In genomic region chr1:227314014-227314848, GRCh38 we compare ENCODE assay signal across 12 cellular contexts. TPM values are rescaled to one million over a fixed set of nuclear protein-coding genes. Genes with fewer than 3 reads are reported as not detected.
DNase-seq lines count a peak whose midpoint lies in the region; ATAC-seq and TF ChIP-seq lines count a peak whose summit lies in the region.
"Had no signal": no experiment of that assay in that cellular context is flagged by ENCODE, and none has a peak within 500 bp of the region (broad histone marks: within the 10 kb centered on the region; RNA-seq: fewer than 3 reads in every experiment).

No MANE protein-coding gene starts in this region.

- H3K27ac ChIP-seq in RWPE2 (ENCODE audit: poor library complexity, severe bottlenecking) (no peak overlapping the region), Karpas-422 (ENCODE audit: low read length) (no peak overlapping the region)

- H3K9me2 ChIP-seq in Karpas-422 (replicated peaks; ENCODE audit: insufficient read depth, low read length), result no peaks in the 10 kb centered on the region

- H3K4me3 ChIP-seq in RWPE2 (ENCODE audit: severe bottlenecking) (peak overlapping the region; percentile 80), Karpas-422 (ENCODE audit: low read length) (no peak overlapping the region)

- no peak overlapping the region for H3K4me2 ChIP-seq in Karpas-422 (ENCODE audit: low read depth, low read length, poor library complexity, severe bottlenecking)

- no peak overlapping the region for H2AFZ ChIP-seq in Karpas-422 (ENCODE audit: low read length)

- H3K36me3 ChIP-seq in RWPE2 (ENCODE audit: low read depth), result no peaks in the 10 kb centered on the region
- no peaks in the 10 kb centered on the region for H3K36me3 ChIP-seq in Karpas-422 (ENCODE audit: insufficient read depth, low read length)
- H3K36me3 ChIP-seq: adrenal gland had no signal

- TF ChIP-seq CTCF in RWPE2 (IDR thresholded peaks at IDR 0.05; ENCODE audit: poor library complexity, severe bottlenecking), result no peak

- H4K20me1 ChIP-seq in Karpas-422 (ENCODE audit: insufficient read depth, low read depth, low read length), result no peaks in the 10 kb centered on the region

- H3K79me2 ChIP-seq in Karpas-422 (ENCODE audit: low read length), result no peaks in the 10 kb centered on the region

- H3K27me3 ChIP-seq in RWPE2 (ENCODE audit: insufficient read depth, poor library complexity, severe bottlenecking) (no peaks in the 10 kb centered on the region), Karpas-422 (ENCODE audit: low read length) (no peaks in the 10 kb centered on the region)
- H3K27me3 ChIP-seq: adrenal gland had no signal

- H3K9ac ChIP-seq in Karpas-422 (ENCODE audit: low read length), result no peak overlapping the region

- no peaks in the 10 kb centered on the region for H3K9me3 ChIP-seq in RWPE2 (ENCODE audit: severe bottlenecking)
- H3K9me3 ChIP-seq in Karpas-422 (ENCODE audit: low read length), result no peaks in the 10 kb centered on the region
- H3K9me3 ChIP-seq: adrenal gland had no signal

- ATAC-seq in RWPE2 (ENCODE audit: low read depth), result no peak
- ATAC-seq in HG02759 (IDR thresholded peaks at IDR 0.05; ENCODE audit: unreplicated experiment), result no peak

- H3K4me1 ChIP-seq in RWPE2 (ENCODE audit: insufficient read depth, poor library complexity, severe bottlenecking) (peaks cover 13% of the 10 kb centered on the region), Karpas-422 (ENCODE audit: low read length) (no peaks in the 10 kb centered on the region)

- DNase-seq in ELR (ENCODE audit: low read depth) (peak; percentile 4), RWPE2 (ENCODE audit: low spot score) (no peak), fibroblast of peridontal ligament (ENCODE audit: extremely low read depth) (peak; percentile 13), pons (ENCODE audit: low spot score) (peak; percentile 28), Karpas-422 (no peak), AG08396 (ENCODE audit: low spot score) (no peak), COLO668 (lab: John Stamatoyannopoulos, UW; ENCODE audit: unreplicated experiment) (no peak)
- DNase-seq: activated CD4-positive, alpha-beta T cell treated with anti-CD3 and anti-CD28 coated beads, Interleukin-2, amount 10 ng/mL, durations not matched to agents 7 days and 5 days; adrenal gland; immature natural killer cell; Kasumi-1 had no signal

RNA-seq across cellular contexts. Expression of gene CDC42BPA, which starts 4.1 kb away (rescaled TPM):
- total RNA-seq in Karpas-422 (2014; rRNA removed; shearing (Covaris generic); ENCODE audit: low replicate concordance), result not detected in 2 replicates

Comparison
In these comparisons a context has a peak if more than half of its experiments do, and no peak if none do; other contexts are left out.
1. DNase-seq: peak in ELR (single experiment), fibroblast of peridontal ligament (single experiment) and pons (single experiment); none in RWPE2 (single experiment), Karpas-422 (single experiment), AG08396 (single experiment) and COLO668 (single experiment).